In the genomic region with DNA sequence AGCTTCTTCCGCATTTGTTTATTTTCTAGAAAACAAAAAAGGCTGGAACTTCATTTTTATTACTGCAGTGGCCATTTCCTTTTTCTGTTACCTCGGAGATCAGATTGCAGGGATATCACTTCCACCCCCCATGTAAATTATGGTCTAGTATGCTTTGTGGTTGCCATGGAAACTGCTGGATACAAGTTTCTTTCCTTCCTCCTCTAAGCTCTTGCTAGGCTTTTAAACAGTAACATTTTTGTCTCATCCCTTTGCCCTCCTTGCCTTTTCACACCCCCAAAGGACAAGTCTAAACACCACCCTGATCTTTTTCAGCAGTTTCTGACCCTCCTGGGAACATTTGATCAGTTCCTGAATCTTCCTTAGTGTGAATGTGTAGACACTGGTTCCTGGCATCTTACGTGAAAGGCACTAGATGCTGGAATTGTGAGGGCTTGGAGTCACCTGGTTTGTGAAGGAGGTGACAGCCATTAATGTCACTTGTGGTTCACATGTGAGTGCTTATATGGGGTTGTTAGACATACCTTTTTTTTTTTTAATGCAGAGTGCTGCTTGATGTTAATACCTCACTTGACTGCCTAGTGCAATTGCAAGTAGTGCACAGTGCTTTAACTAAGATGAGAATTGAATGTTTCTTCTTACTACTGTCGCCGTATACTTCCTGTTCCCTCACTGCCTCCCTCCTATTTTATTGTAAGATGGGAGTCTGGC, we compare ENCODE assay signal across 8 cellular contexts.
A peak's percentile ranks its signal among the peaks of the same experiment; 100 is the strongest.
DNase-seq lines count a peak whose midpoint lies in the region; ATAC-seq and TF ChIP-seq lines count a peak whose summit lies in the region.
"Had no signal": no experiment of that assay in that cellular context is flagged by ENCODE, and none has a peak within 500 bp of the region (broad histone marks: within the 10 kb centered on the region; RNA-seq: fewer than 3 reads in every experiment).

No MANE protein-coding gene starts in this region.

- H3K27ac Mint-ChIP-seq in activated B cell treated with CpG ODN at 0.5 μM for 24 hours (peak overlapping the region; percentile 50), memory B cell (peak overlapping the region; percentile 43)

- intact Hi-C loops in activated B cell treated with CpG ODN at 0.5 μM for 24 hours (cut with micrococcal nuclease): no loop called here

- POLR2A ChIA-PET in activated B cell treated with CpG ODN at 0.5 μM for 24 hours (lab: Charles Lee): no interaction called here

- H3K4me1 ChIP-seq in DOHH2 (ENCODE audit: control insufficient read depth, low read length): peaks cover 34% of the 10 kb centered on the region
- peaks cover 92% of the 10 kb centered on the region for H3K4me1 ChIP-seq in Loucy (ENCODE audit: insufficient read depth, low read length, poor library complexity, severe bottlenecking)
- H3K4me1 ChIP-seq in Peyer's patch: peaks cover 0 to 20% (median 3%) of the 10 kb centered on the region in 4 donors

- ATAC-seq in activated B cell treated with CpG ODN at 0.5 μM for 24 hours (ENCODE audit: low read depth) (peak; percentile 49), memory B cell (ENCODE audit: low read depth) (peak; percentile 77)
- ATAC-seq: body of pancreas had no signal

- no peaks in the 10 kb centered on the region for H3K36me3 ChIP-seq in DOHH2 (ENCODE audit: control insufficient read depth, low read length)
- H3K36me3 ChIP-seq in Loucy (ENCODE audit: insufficient read depth, low read length): peaks cover 64% of the 10 kb centered on the region; the same call in 1 of the 2 replicates
- no peaks in the 10 kb centered on the region for H3K36me3 ChIP-seq in Peyer's patch

- H3K4me1 Mint-ChIP-seq in activated B cell treated with CpG ODN at 0.5 μM for 24 hours (peaks cover 90% of the 10 kb centered on the region), memory B cell (peaks cover 57% of the 10 kb centered on the region)

- H3K27me3 ChIP-seq in DOHH2 (ENCODE audit: control insufficient read depth, low read length) (no peaks in the 10 kb centered on the region), Loucy (ENCODE audit: insufficient read depth, low read length, poor library complexity, severe bottlenecking) (no peaks in the 10 kb centered on the region), Peyer's patch (no peaks in the 10 kb centered on the region)
- H3K27me3 ChIP-seq: body of pancreas had no signal

- H3F3A ChIP-seq in DOHH2 (ENCODE audit: control insufficient read depth, insufficient read depth): peaks cover 4% of the 10 kb centered on the region; the same call in 1 of the 2 replicates
- peaks cover 17% of the 10 kb centered on the region for H3F3A ChIP-seq in Loucy (ENCODE audit: low read depth)

- TF ChIP-seq CTCF in DOHH2 (IDR thresholded peaks at IDR 0.05; ENCODE audit: low read depth, low read length, poor library complexity, severe bottlenecking) (no peak), Loucy (conservative IDR thresholded peaks at IDR 0.05; ENCODE audit: low read length) (no peak), activated B cell treated with CpG ODN at 0.5 μM for 24 hours (IDR thresholded peaks at IDR 0.05) (no peak), Peyer's patch (IDR thresholded peaks at IDR 0.05) (no peak)

- no peak for TF ChIP-seq POLR2A in Peyer's patch (IDR thresholded peaks at IDR 0.05)

- H3K4me3 ChIP-seq in DOHH2 (ENCODE audit: low read length) (peak overlapping the region; percentile 44), Loucy (ENCODE audit: low read length, poor library complexity, severe bottlenecking) (peak overlapping the region; percentile 31), Peyer's patch (no peak overlapping the region)
- H3K4me3 ChIP-seq: body of pancreas had no signal

- CTCF ChIA-PET in activated B cell treated with CpG ODN at 0.5 μM for 24 hours (lab: Charles Lee): no interaction called here

- H3K4me2 ChIP-seq in DOHH2 (ENCODE audit: low read length) (peak overlapping the region; percentile 65), Loucy (ENCODE audit: low read depth, low read length, poor library complexity, severe bottlenecking) (peak overlapping the region; percentile 69)

- H3K79me2 ChIP-seq in DOHH2 (ENCODE audit: control insufficient read depth, low read length) (0 out of 2 replicates have a peak, but pooled peaks cover 5% of the 10 kb centered on the region), Loucy (ENCODE audit: insufficient read depth, low read length) (peaks cover 100% of the 10 kb centered on the region)

- H3K4me3 Mint-ChIP-seq in activated B cell treated with CpG ODN at 0.5 μM for 24 hours: peak overlapping the region; percentile 15
- peak overlapping the region; percentile 39 for H3K4me3 Mint-ChIP-seq in memory B cell

- DNase-seq in activated B cell treated with CpG ODN at 0.5 μM for 24 hours (no peak), memory B cell (ENCODE audit: low spot score in 2 of 2) (peak; percentile 18 to 31), NCI-H1694 treated with DMSO at 0.1 percent for 48 hours (lab: John Stamatoyannopoulos, UW) (no peak), Peyer's patch (no peak), foreskin melanocyte (no peak)

- H4K20me1 ChIP-seq in DOHH2 (ENCODE audit: control insufficient read depth, insufficient read depth, low read depth, low read length) (peaks cover 3% of the 10 kb centered on the region; the same call in 1 of the 2 replicates), Loucy (ENCODE audit: insufficient read depth, low read length, poor library complexity, severe bottlenecking) (peaks cover 100% of the 10 kb centered on the region)

- H3K9me2 ChIP-seq in DOHH2 (replicated peaks; ENCODE audit: control insufficient read depth, low read length) (no peaks in the 10 kb centered on the region), Loucy (replicated peaks; ENCODE audit: low read depth, low read length) (no peaks in the 10 kb centered on the region)

- H3K36me3 Mint-ChIP-seq in activated B cell treated with CpG ODN at 0.5 μM for 24 hours (ENCODE audit: low read depth) (peaks cover 14% of the 10 kb centered on the region), memory B cell (peaks cover 12% of the 10 kb centered on the region)

- H3K27ac ChIP-seq in DOHH2 (ENCODE audit: low read depth, low read length) (peak overlapping the region; percentile 14; the same call in 1 of the 2 replicates), Peyer's patch (peak overlapping the region in 2 of 4 donors; percentile 2 to 24)
- H3K27ac ChIP-seq: body of pancreas had no signal

- H3K9me3 Mint-ChIP-seq in activated B cell treated with CpG ODN at 0.5 μM for 24 hours (no peaks in the 10 kb centered on the region), memory B cell (no peaks in the 10 kb centered on the region)

- H3K27me3 Mint-ChIP-seq in activated B cell treated with CpG ODN at 0.5 μM for 24 hours (no peaks in the 10 kb centered on the region), memory B cell (no peaks in the 10 kb centered on the region)

- H2AFZ ChIP-seq in Loucy (ENCODE audit: low read length): no peak overlapping the region

- H3K9ac ChIP-seq in Loucy (ENCODE audit: low read depth, low read length, poor library complexity, severe bottlenecking): no peak overlapping the region

- H3K9me3 ChIP-seq in DOHH2 (ENCODE audit: control insufficient read depth, insufficient read depth, low read length): no peaks in the 10 kb centered on the region
- H3K9me3 ChIP-seq in Loucy (ENCODE audit: insufficient read depth, low read depth, low read length): no peaks in the 10 kb centered on the region
- no peaks in the 10 kb centered on the region for H3K9me3 ChIP-seq in Peyer's patch
- H3K9me3 ChIP-seq: body of pancreas had no signal

Comparison
In these comparisons a context has a peak if more than half of its experiments do, and no peak if none do; other contexts are left out.
1. H3K4me3 ChIP-seq: peak in DOHH2 (single experiment) and Loucy (single experiment); none in Peyer's patch (0 of 4).
2. DNase-seq: peak in memory B cell (2 of 2); none in activated B cell treated with CpG ODN at 0.5 μM for 24 hours (single experiment), NCI-H1694 treated with DMSO at 0.1 percent for 48 hours (single experiment), Peyer's patch (0 of 3) and foreskin melanocyte (single experiment).